Comparison of ENCODE assay signal across 8 cellular contexts in genomic region chr10:34758447-34758996, GRCh38. TPM values are rescaled to one million over a fixed set of nuclear protein-coding genes. Genes with fewer than 3 reads are reported as not detected.
A peak's percentile ranks its signal among the peaks of the same experiment; 100 is the strongest.
DNase-seq lines count a peak whose midpoint lies in the region; ATAC-seq and TF ChIP-seq lines count a peak whose summit lies in the region.

No MANE protein-coding gene starts in this region.

- TF ChIP-seq CTCF in HEK293 (tag by site-specific recombination; IDR thresholded peaks at IDR 0.05) = no peak

- H3K9me3 ChIP-seq in HEK293 (ENCODE audit: control insufficient read depth, insufficient read depth, low read depth, low read length) = no peaks in the 10 kb centered on the region

- no peak overlapping the region for H3K4me3 ChIP-seq in HEK293 (ENCODE audit: low read depth, low read length)

- CTCF ChIA-PET in HEK293 (lab: Yijun Ruan, JAX) = interaction anchor here (0.6 to 1.7 kb wide), 3 partner anchors 10 to 236 kb away, joined by 3 to 5 read pairs (median 3); no protein-coding TSS in a partner anchor

- DNase-seq in Daoy (ENCODE audit: low read depth) (peak; percentile 83), NCI-H460 (ENCODE audit: extremely low read depth, low read depth) (peak; percentile 70), fibroblast of gingiva (ENCODE audit: low read depth) (peak; percentile 48), GM19240 (ENCODE audit: insufficient read length, low spot score) (no peak)
- DNase-seq in activated naive CD4-positive, alpha-beta T cell treated with Interleukin-2 at 50 U/mL for 16 hours = no peak

- POLR2A ChIA-PET in HEK293 (lab: Yijun Ruan, JAX) = no interaction called here

- H3K4me1 ChIP-seq in HEK293 (ENCODE audit: control insufficient read depth, insufficient read depth, low read length) = peaks cover 5% of the 10 kb centered on the region; the same call in 1 of the 2 replicates

- ATAC-seq in GM21717 (IDR thresholded peaks at IDR 0.05; ENCODE audit: unreplicated experiment) (no peak), HG03025 (IDR thresholded peaks at IDR 0.05; ENCODE audit: low FRiP score, unreplicated experiment) (no peak)

- H3K36me3 ChIP-seq in HEK293 (ENCODE audit: control insufficient read depth in 2 of 2, insufficient read depth in 1 of 2, low read length in 2 of 2) = no peaks in the 10 kb centered on the region

- H3K27ac ChIP-seq in HEK293 (ENCODE audit: extremely low read depth, low read depth, low read length) = no peak overlapping the region

TF ChIP-seq in HEK293, 187 proteins besides CTCF, POLR2A, EP300 and RAD21 (continues in another document):
- TF ChIP-seq ZNF624 (tag by site-specific recombination; IDR thresholded peaks at IDR 0.05) = no peak
- TF ChIP-seq ZNF626 (tag by site-specific recombination; IDR thresholded peaks at IDR 0.05) = no peak
- TF ChIP-seq ZNF530 (tag by site-specific recombination; IDR thresholded peaks at IDR 0.05; ENCODE audit: low read depth) = no peak
- no peak for TF ChIP-seq ZNF133 (tag by site-specific recombination; IDR thresholded peaks at IDR 0.05)
- TF ChIP-seq HIC1 (tag by site-specific recombination; IDR thresholded peaks at IDR 0.05) = peak; percentile 79; the same call in 1 of the 2 replicates
- no peak for TF ChIP-seq ZNF280C (tag by site-specific recombination; IDR thresholded peaks at IDR 0.05)
- TF ChIP-seq ZNF501 (tag by site-specific recombination; IDR thresholded peaks at IDR 0.05) = 0 out of 2 replicates have a peak, but pooled peaks have one; percentile 30
- no peak for TF ChIP-seq ZNF221 (tag by site-specific recombination; IDR thresholded peaks at IDR 0.05; ENCODE audit: borderline replicate concordance)
- no peak for TF ChIP-seq ZNF169 (tag by site-specific recombination; IDR thresholded peaks at IDR 0.05)
- TF ChIP-seq ZNF157 (tag by site-specific recombination; IDR thresholded peaks at IDR 0.05) = no peak
- TF ChIP-seq ZBTB44 (tag by site-specific recombination; IDR thresholded peaks at IDR 0.05) = no peak
- no peak for TF ChIP-seq OVOL3 (tag by site-specific recombination; IDR thresholded peaks at IDR 0.05)
- TF ChIP-seq ZNF10 (tag by site-specific recombination; IDR thresholded peaks at IDR 0.05) = peak; percentile 81
- no peak for TF ChIP-seq BCL11B (tag by site-specific recombination; IDR thresholded peaks at IDR 0.05; ENCODE audit: low read depth)
- TF ChIP-seq ZNF391 (tag by site-specific recombination; IDR thresholded peaks at IDR 0.05; ENCODE audit: borderline replicate concordance, low read depth) = no peak
- TF ChIP-seq ZNF677 (tag by site-specific recombination; IDR thresholded peaks at IDR 0.05) = no peak
- TF ChIP-seq ZNF785 (tag by site-specific recombination; IDR thresholded peaks at IDR 0.05) = no peak
- TF ChIP-seq MEIS1 (CRISPR knock-in tag; IDR thresholded peaks at IDR 0.05; ENCODE audit: borderline replicate concordance) = no peak
- no peak for TF ChIP-seq ZNF792 (tag by site-specific recombination; IDR thresholded peaks at IDR 0.05)
- no peak for TF ChIP-seq RBAK (tag by site-specific recombination; IDR thresholded peaks at IDR 0.05)
- no peak for TF ChIP-seq WT1 (tag by site-specific recombination; IDR thresholded peaks at IDR 0.05)
- no peak for TF ChIP-seq YY1 (tag by site-specific recombination; IDR thresholded peaks at IDR 0.05)
- TF ChIP-seq SP7 (tag by site-specific recombination; IDR thresholded peaks at IDR 0.05) = peak; percentile 53; the same call in 1 of the 2 replicates
- TF ChIP-seq ZIC2 (tag by site-specific recombination; IDR thresholded peaks at IDR 0.05) = no peak
- TF ChIP-seq HOXC10 (CRISPR knock-in tag; IDR thresholded peaks at IDR 0.05) = no peak
- TF ChIP-seq ZNF37A (tag by site-specific recombination; IDR thresholded peaks at IDR 0.05) = no peak
- no peak for TF ChIP-seq ZBTB49 (tag by site-specific recombination; IDR thresholded peaks at IDR 0.05; ENCODE audit: low read depth)
- peak; percentile 68 for TF ChIP-seq PRDM1 (tag by site-specific recombination; IDR thresholded peaks at IDR 0.05)
- no peak for TF ChIP-seq ZFHX2 (tag by site-specific recombination; conservative IDR thresholded peaks at IDR 0.05)
- TF ChIP-seq ZNF561 (tag by site-specific recombination; IDR thresholded peaks at IDR 0.05; ENCODE audit: borderline replicate concordance) = no peak
- TF ChIP-seq YY2 (tag by site-specific recombination; IDR thresholded peaks at IDR 0.05) = no peak
- TF ChIP-seq ZBTB8A (tag by site-specific recombination; IDR thresholded peaks at IDR 0.05) = no peak
- TF ChIP-seq ZNF223 (tag by site-specific recombination; IDR thresholded peaks at IDR 0.05) = no peak
- no peak for TF ChIP-seq ZBTB48 (tag by site-specific recombination; IDR thresholded peaks at IDR 0.05)
- TF ChIP-seq ZNF302 (tag by site-specific recombination; IDR thresholded peaks at IDR 0.05; ENCODE audit: low read depth) = no peak
- no peak for TF ChIP-seq ZNF843 (tag by site-specific recombination; IDR thresholded peaks at IDR 0.05)
- no peak for TF ChIP-seq KLF10 (tag by site-specific recombination; IDR thresholded peaks at IDR 0.05)
- TF ChIP-seq ZNF155 (tag by site-specific recombination; IDR thresholded peaks at IDR 0.05) = no peak

RNA-seq across cellular contexts. Expression of gene PARD3, which starts 56.6 kb away (rescaled TPM):
- 29.7 and 48.8 TPM in 2 replicates for total RNA-seq in Daoy (2014; rRNA removed; shearing (Covaris generic))
- 71.6 and 75.1 TPM in 2 replicates for total RNA-seq in NCI-H460 (2014; rRNA removed; shearing (Covaris generic))
- polyA plus RNA-seq in NCI-H460 (2014; cell fraction: nucleus; rRNA removed) = 20.4 and 26.5 TPM in 2 replicates

Comparison
In these comparisons a context has a peak if more than half of its experiments do, and no peak if none do; other contexts are left out.
1. DNase-seq: peak in Daoy (single experiment), NCI-H460 (single experiment) and fibroblast of gingiva (single experiment); none in GM19240 (single experiment) and activated naive CD4-positive, alpha-beta T cell treated with Interleukin-2 at 50 U/mL for 16 hours (single experiment).